Comparison of ENCODE assay signal across 17 cellular contexts in genomic region chr11:24391165-24391564, GRCh38.
DNase-seq lines count a peak whose midpoint lies in the region; ATAC-seq, FAIRE-seq and TF ChIP-seq lines count a peak whose summit lies in the region.
"Had no signal": no experiment of that assay in that cellular context is flagged by ENCODE, and none has a peak within 500 bp of the region (broad histone marks: within the 10 kb centered on the region; RNA-seq: fewer than 3 reads in every experiment).

No MANE protein-coding gene starts in this region.

- H3K27ac ChIP-seq in keratinocyte (ENCODE audit: control insufficient read depth, insufficient read depth, low read length) (no peak overlapping the region), suprapubic skin (no peak overlapping the region), tibial nerve (no peak overlapping the region)
- H3K27ac ChIP-seq: coronary artery had no signal

- H3K9me3 Mint-ChIP-seq in stimulated activated effector memory CD8-positive, alpha-beta T cell treated with anti-CD3 and anti-CD28 coated beads, Interleukin-12 subunit alpha, Interleukin-12 subunit beta, amount 100 ng/mL, for 72 hours: peaks cover 3% of the 10 kb centered on the region
- H3K9me3 Mint-ChIP-seq: T-helper 1 cell treated with Interleukin-12 subunit alpha and Interleukin-12 subunit beta and Interleukin-4 antibody, amounts not matched to agents 30 μg/mL and 1 μg/mL, for 36 hours had no signal

- TF ChIP-seq CTCF in astrocyte of the spinal cord (IDR thresholded peaks at IDR 0.05; ENCODE audit: low read depth, low read length): no peak
- no peak for TF ChIP-seq CTCF in keratinocyte (optimal IDR thresholded peaks at IDR 0.05 in 1 of 3, IDR thresholded peaks at IDR 0.05 in 1 of 3, conservative IDR thresholded peaks at IDR 0.05 in 1 of 3; ENCODE audit: extremely low read depth in 1 of 3, insufficient read depth in 2 of 3, low read length in 3 of 3)
- no peak for TF ChIP-seq CTCF in suprapubic skin (IDR thresholded peaks at IDR 0.05)
- TF ChIP-seq CTCF in tibial nerve (IDR thresholded peaks at IDR 0.05): no peak

- no peaks in the 10 kb centered on the region for H3K9me3 ChIP-seq in keratinocyte (ENCODE audit: control insufficient read depth, low read depth, low read length)
- no peaks in the 10 kb centered on the region for H3K9me3 ChIP-seq in suprapubic skin
- H3K9me3 ChIP-seq in tibial nerve: no peaks in the 10 kb centered on the region

- no peak for TF ChIP-seq EP300 in suprapubic skin (IDR thresholded peaks at IDR 0.05)
- no peak for TF ChIP-seq EP300 in tibial nerve (IDR thresholded peaks at IDR 0.05)

- TF ChIP-seq POLR2A in suprapubic skin (IDR thresholded peaks at IDR 0.05) (no peak), tibial nerve (IDR thresholded peaks at IDR 0.05) (no peak)

- no peaks in the 10 kb centered on the region for H3K4me1 Mint-ChIP-seq in stimulated activated effector memory CD8-positive, alpha-beta T cell treated with anti-CD3 and anti-CD28 coated beads, Interleukin-12 subunit alpha, Interleukin-12 subunit beta, amount 100 ng/mL, for 72 hours
- H3K4me1 Mint-ChIP-seq: CD4-positive, CD25-positive, alpha-beta regulatory T cell had no signal

- H3K4me1 ChIP-seq in keratinocyte (ENCODE audit: control insufficient read depth, extremely low read depth, insufficient read depth, low read length): peaks cover 6% of the 10 kb centered on the region
- no peaks in the 10 kb centered on the region for H3K4me1 ChIP-seq in suprapubic skin
- no peaks in the 10 kb centered on the region for H3K4me1 ChIP-seq in tibial nerve

- FAIRE-seq in HTR-8/SVneo (lab: Jason Lieb, UNC) (no peak), keratinocyte (lab: Jason Lieb, UNC) (peak; percentile 26)

- H2AFZ ChIP-seq in keratinocyte (ENCODE audit: control insufficient read depth, low read length): no peak overlapping the region

- peak overlapping the region; percentile 37 for H3K4me2 ChIP-seq in keratinocyte (ENCODE audit: control insufficient read depth, extremely low read depth, insufficient read depth, low read depth, low read length)

- no peaks in the 10 kb centered on the region for H4K20me1 ChIP-seq in keratinocyte (ENCODE audit: control insufficient read depth, extremely low read depth, insufficient read depth, low read length)

- WGBS in suprapubic skin: 40% methylated on average over 3 of the region's 3 CpGs
- 88 to 89% methylated on average over 3 of the region's 3 CpGs for WGBS in tibial nerve, 2 donors

- no peaks in the 10 kb centered on the region for H3K36me3 ChIP-seq in keratinocyte (ENCODE audit: control insufficient read depth in 2 of 2, extremely low read depth in 1 of 2, insufficient read depth in 2 of 2, low read length in 2 of 2)
- H3K36me3 ChIP-seq in suprapubic skin: no peaks in the 10 kb centered on the region
- H3K36me3 ChIP-seq in tibial nerve: no peaks in the 10 kb centered on the region

- H3K27ac Mint-ChIP-seq in stimulated activated effector memory CD8-positive, alpha-beta T cell treated with anti-CD3 and anti-CD28 coated beads, Interleukin-12 subunit alpha, Interleukin-12 subunit beta, amount 100 ng/mL, for 72 hours: no peak overlapping the region
- H3K27ac Mint-ChIP-seq: CD4-positive, CD25-positive, alpha-beta regulatory T cell; T-helper 1 cell treated with Interleukin-12 subunit alpha and Interleukin-12 subunit beta and Interleukin-4 antibody, amounts not matched to agents 30 μg/mL and 1 μg/mL, for 36 hours had no signal

- H3K9me1 ChIP-seq in keratinocyte (ENCODE audit: control insufficient read depth, extremely low read depth, insufficient read depth, low read length): no peaks in the 10 kb centered on the region

- DNase-seq in AML-193 (lab: John Stamatoyannopoulos, UW) (peak; percentile 0 to 3), HTR-8/SVneo (ENCODE audit: insufficient read length, low spot score) (peak; percentile 4), astrocyte of the spinal cord (ENCODE audit: low read depth, low spot score) (peak; percentile 25), keratinocyte (ENCODE audit: low read depth, low spot score) (no peak), suprapubic skin (ENCODE audit: low spot score in 2 of 2) (no peak), tibial nerve (ENCODE audit: low spot score in 2 of 2) (no peak), dermis blood vessel endothelial cell (no peak)
- DNase-seq in stimulated activated effector memory CD8-positive, alpha-beta T cell treated with anti-CD3 and anti-CD28 coated beads, Interleukin-12 subunit alpha, Interleukin-12 subunit beta, amount 100 ng/mL, for 72 hours (ENCODE audit: low spot score in 2 of 2): no peak
- DNase-seq: activated CD4-positive, alpha-beta T cell treated with anti-CD3 and anti-CD28 coated beads for 1 hour; CD4-positive, CD25-positive, alpha-beta regulatory T cell; GDM1; H7; kidney glomerular epithelial cell; posterior cingulate gyrus; stimulated activated CD4-positive, alpha-beta T cell treated with anti-CD3 and anti-CD28 coated beads, Interleukin-1b, Interleukin-23, amount 100 ng/mL, for 48 hours had no signal

- no peak for ATAC-seq in stimulated activated effector memory CD8-positive, alpha-beta T cell treated with anti-CD3 and anti-CD28 coated beads, Interleukin-12 subunit alpha, Interleukin-12 subunit beta, amount 100 ng/mL, for 72 hours

- dilution Hi-C loops in keratinocyte (cut with MboI; ENCODE audit: extremely low pct_ligation_motif_present, low sequenced_read_pairs): no loop called here

- H3K4me3 ChIP-seq in astrocyte of the spinal cord (ENCODE audit: low read depth, low read length) (no peak overlapping the region), keratinocyte (ENCODE audit: control insufficient read depth in 2 of 3, extremely low read depth in 1 of 3, insufficient read depth in 2 of 3, low read depth in 1 of 3, low read length in 3 of 3) (no peak overlapping the region), suprapubic skin (no peak overlapping the region), tibial nerve (no peak overlapping the region)
- H3K4me3 ChIP-seq: coronary artery had no signal

- no peaks in the 10 kb centered on the region for H3K79me2 ChIP-seq in keratinocyte (ENCODE audit: control insufficient read depth, insufficient read depth, low read length)

- H3K27me3 ChIP-seq in keratinocyte (ENCODE audit: control insufficient read depth, extremely low read depth, insufficient read depth, low read length) (no peaks in the 10 kb centered on the region), suprapubic skin (no peaks in the 10 kb centered on the region), tibial nerve (no peaks in the 10 kb centered on the region)

- in situ Hi-C loops in astrocyte of the spinal cord (cut with HindIII; ENCODE audit: low sequenced_read_pairs): no loop called here

- H3K36me3 Mint-ChIP-seq in stimulated activated effector memory CD8-positive, alpha-beta T cell treated with anti-CD3 and anti-CD28 coated beads, Interleukin-12 subunit alpha, Interleukin-12 subunit beta, amount 100 ng/mL, for 72 hours: no peaks in the 10 kb centered on the region
- H3K36me3 Mint-ChIP-seq: CD4-positive, CD25-positive, alpha-beta regulatory T cell had no signal

- no peak overlapping the region for H3K9ac ChIP-seq in keratinocyte (ENCODE audit: control insufficient read depth, extremely low read depth, insufficient read depth, low read length)

- H3K4me3 Mint-ChIP-seq in stimulated activated effector memory CD8-positive, alpha-beta T cell treated with anti-CD3 and anti-CD28 coated beads, Interleukin-12 subunit alpha, Interleukin-12 subunit beta, amount 100 ng/mL, for 72 hours: no peak overlapping the region
- H3K4me3 Mint-ChIP-seq: CD4-positive, CD25-positive, alpha-beta regulatory T cell; T-helper 1 cell treated with Interleukin-12 subunit alpha and Interleukin-12 subunit beta and Interleukin-4 antibody, amounts not matched to agents 30 μg/mL and 1 μg/mL, for 36 hours had no signal

Comparison
In these comparisons a context has a peak if more than half of its experiments do, and no peak if none do; other contexts are left out.
1. DNase-seq: peak in AML-193 (2 of 2), HTR-8/SVneo (single experiment) and astrocyte of the spinal cord (single experiment); none in keratinocyte (single experiment), suprapubic skin (0 of 2), tibial nerve (0 of 2), stimulated activated effector memory CD8-positive, alpha-beta T cell treated with anti-CD3 and anti-CD28 coated beads, Interleukin-12 subunit alpha, Interleukin-12 subunit beta, amount 100 ng/mL, for 72 hours (0 of 2) and dermis blood vessel endothelial cell (single experiment).